Comparison of ENCODE assay signal across 1 cellular context in the genomic region with DNA sequence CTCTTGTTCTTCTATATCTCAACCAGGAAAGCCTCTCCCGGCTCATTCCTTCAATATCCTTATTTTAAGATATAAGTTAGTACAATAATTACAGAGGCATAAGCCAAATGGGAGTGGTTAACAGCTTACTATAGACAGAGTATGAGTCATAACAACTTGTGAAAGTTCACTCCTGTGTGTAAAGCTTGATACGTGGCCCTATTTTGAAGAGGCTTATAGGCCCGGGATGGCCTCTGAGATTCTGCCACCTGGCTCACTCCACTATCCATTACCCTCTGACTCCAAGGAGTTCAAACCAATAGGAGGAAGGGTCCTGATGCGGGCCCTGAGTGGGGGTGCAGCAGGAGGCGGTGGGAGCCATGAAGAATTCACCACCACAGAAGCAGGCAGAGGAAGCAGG.
A peak's percentile ranks its signal among the peaks of the same experiment; 100 is the strongest.
TF ChIP-seq lines count a peak whose summit lies in the region.

No MANE protein-coding gene starts in this region.

TF ChIP-seq in K562, 482 proteins besides CTCF, POLR2A, EP300 and RAD21 (continued from another document):
- TF ChIP-seq FOSL1 (tag; conservative IDR thresholded peaks at IDR 0.05) (peak; percentile 52; the same call in 1 of the 2 replicates), CHD2 (IDR thresholded peaks at IDR 0.05; ENCODE audit: low read depth, low read length) (no peak), POLR2G (IDR thresholded peaks at IDR 0.05; ENCODE audit: low read depth, low read length) (no peak)
TF ChIP-seq in K562: peak in this region for 2.
